ENCODE assay signal across 24 cellular contexts in the genomic region with DNA sequence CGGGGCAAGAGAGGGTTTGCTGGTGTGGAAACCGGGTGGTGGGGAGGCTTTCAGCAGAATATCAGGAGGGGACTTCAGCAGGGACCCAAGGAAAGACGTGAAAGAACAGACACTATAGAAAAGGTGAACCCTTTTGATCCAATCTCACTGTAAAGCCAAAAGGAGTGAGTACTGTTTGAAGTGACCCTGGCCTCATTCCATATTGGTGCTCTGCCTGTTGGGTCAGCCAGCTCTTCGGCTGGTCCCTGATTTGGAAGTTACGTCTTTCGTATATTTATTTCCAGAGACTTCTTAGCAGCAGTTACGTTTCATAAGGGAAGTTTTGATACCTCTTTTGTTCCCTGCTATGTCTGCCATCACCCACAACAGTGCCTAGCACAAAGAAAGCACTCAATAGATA. TPM values are rescaled to one million over a fixed set of nuclear protein-coding genes. Genes with fewer than 3 reads are reported as not detected.
DNase-seq lines count a peak whose midpoint lies in the region; ATAC-seq and TF ChIP-seq lines count a peak whose summit lies in the region.
"Had no signal": no experiment of that assay in that cellular context is flagged by ENCODE, and none has a peak within 500 bp of the region (broad histone marks: within the 10 kb centered on the region; RNA-seq: fewer than 3 reads in every experiment).

No MANE protein-coding gene starts in this region.

- H3K36me3 ChIP-seq in right atrium auricular region (no peaks in the 10 kb centered on the region), parathyroid adenoma (ENCODE audit: control insufficient read depth, insufficient read depth, low read length) (no peaks in the 10 kb centered on the region), uterus (no peaks in the 10 kb centered on the region)
- H3K36me3 ChIP-seq: HAP-1, spleen had no signal

- no peaks in the 10 kb centered on the region for H3K79me2 ChIP-seq in parathyroid adenoma

- no peak for TF ChIP-seq POLR2A in uterus (IDR thresholded peaks at IDR 0.05)

- no peaks in the 10 kb centered on the region for H3K9me3 ChIP-seq in right atrium auricular region
- H3K9me3 ChIP-seq in parathyroid adenoma (ENCODE audit: control insufficient read depth, low read length): no peaks in the 10 kb centered on the region
- H3K9me3 ChIP-seq in uterus: no peaks in the 10 kb centered on the region
- H3K9me3 ChIP-seq: HAP-1, spleen had no signal

- no peak for TF ChIP-seq CTCF in right atrium auricular region (IDR thresholded peaks at IDR 0.05)
- TF ChIP-seq CTCF in parathyroid adenoma (IDR thresholded peaks at IDR 0.05): no peak
- TF ChIP-seq CTCF in uterus (IDR thresholded peaks at IDR 0.05): no peak

- no peak overlapping the region for H3K4me2 ChIP-seq in parathyroid adenoma (ENCODE audit: low read length)

- ATAC-seq in Right ventricle myocardium inferior: peak; percentile 40
- peak; percentile 62 for ATAC-seq in left ventricle myocardium superior
- ATAC-seq in HG02763 (IDR thresholded peaks at IDR 0.05; ENCODE audit: unreplicated experiment): no peak
- no peak for ATAC-seq in GM19395 (IDR thresholded peaks at IDR 0.05; ENCODE audit: unreplicated experiment)
- ATAC-seq: stimulated activated effector memory CD8-positive, alpha-beta T cell treated with anti-CD3 and anti-CD28 coated beads, Interleukin-12 subunit alpha, Interleukin-12 subunit beta, amount 100 ng/mL, for 72 hours had no signal

- no peak overlapping the region for H3K4me3 ChIP-seq in right atrium auricular region
- no peak overlapping the region for H3K4me3 ChIP-seq in parathyroid adenoma (ENCODE audit: low read depth, low read length)
- no peak overlapping the region for H3K4me3 ChIP-seq in uterus
- H3K4me3 ChIP-seq: HAP-1, spleen had no signal

- H3K9ac ChIP-seq in parathyroid adenoma: no peak overlapping the region

- H2AFZ ChIP-seq in parathyroid adenoma: no peak overlapping the region

- intact Hi-C loops in Right ventricle myocardium inferior (cut with DNase I) (loop anchor here (2.0 to 5.0 kb wide), 3 partner anchors 41 to 286 kb away; a partner anchor contains a TSS), left ventricle myocardium superior (cut with micrococcal nuclease) (loop anchor here (5.0 to 10.0 kb wide), 2 partner anchors 141 to 294 kb away; no protein-coding TSS in a partner anchor), uterus (cut with DNase I; ENCODE audit: low total_unique reads) (loop anchor here (5.0 kb wide), 1 partner anchor 141 kb away; no protein-coding TSS in a partner anchor)

- H3K4me1 ChIP-seq in right atrium auricular region (peaks cover 0 to 23% of the 10 kb centered on the region in 2 donors), parathyroid adenoma (peaks cover 42% of the 10 kb centered on the region), uterus (no peaks in the 10 kb centered on the region)
- H3K4me1 ChIP-seq: HAP-1 had no signal

- H3K27me3 ChIP-seq in right atrium auricular region (no peaks in the 10 kb centered on the region), parathyroid adenoma (ENCODE audit: control insufficient read depth, insufficient read depth, low read length) (no peaks in the 10 kb centered on the region), uterus (no peaks in the 10 kb centered on the region)

- H3K27ac ChIP-seq in right atrium auricular region: peak overlapping the region in 1 of 2 donors; percentile 35
- H3K27ac ChIP-seq in parathyroid adenoma: peak overlapping the region; percentile 96
- H3K27ac ChIP-seq in uterus: peak overlapping the region; percentile 24 to 57
- H3K27ac ChIP-seq: 22Rv1, HL-60, spleen had no signal

- DNase-seq in Right ventricle myocardium inferior (ENCODE audit: missing footprints) (no peak), right atrium auricular region (ENCODE audit: low spot score) (no peak), left ventricle myocardium superior (no peak), uterus (no peak), SHP77 treated with DMSO at 0.1 percent for 48 hours (lab: John Stamatoyannopoulos, UW) (no peak)
- DNase-seq: activated naive CD4-positive, alpha-beta T cell treated with anti-CD3 and anti-CD28 coated beads, Interleukin-2, amount 10 ng/mL, durations not matched to agents 7 days and 5 days; caudate nucleus; CD4-positive, alpha-beta T cell; DMS 273 treated with DMSO at 0.1 percent for 48 hours; NCI-H1092; NCI-H187 treated with DMSO at 0.1 percent for 48 hours; NCI-H82; RPMI8226; spleen; stimulated activated CD4-positive, alpha-beta T cell treated with anti-CD3 and anti-CD28 coated beads, Interleukin-2, amount 100 ng/mL, for 48 hours; T-helper 9 cell had no signal

RNA-seq across cellular contexts. Expression of a gene that starts 21.9 kb away (rescaled TPM):
- total RNA-seq in Right ventricle myocardium inferior: 2.9 TPM
- total RNA-seq in right atrium auricular region: 1 to 10 TPM; 1.5 to 3.0 TPM
- total RNA-seq in left ventricle myocardium superior: 2.4 TPM
- total RNA-seq in uterus: 10 to 100 TPM in 1 of 4 donors, 1 to 10 TPM in 2, not detected in 1; 5.9 to 20.9 (median 7.2) TPM
- total RNA-seq: CD4-positive, alpha-beta T cell; pulmonary artery endothelial cell had no signal

RNA-seq across cellular contexts. Expression of a gene that starts 39.9 kb away (rescaled TPM):
- total RNA-seq in Right ventricle myocardium inferior: 38.4 TPM
- total RNA-seq in right atrium auricular region: 10 to 100 TPM; 19.7 to 23.3 TPM
- 32.5 TPM for total RNA-seq in left ventricle myocardium superior
- 10 to 100 TPM; 30.3 to 71.2 (median 42.3) TPM for total RNA-seq in uterus

RNA-seq across cellular contexts. Expression of a gene that starts 56.6 kb away (rescaled TPM):
- total RNA-seq in Right ventricle myocardium inferior (6.2 TPM), right atrium auricular region (10 to 100 TPM in 1 of 2 donors, 1 to 10 TPM in 1; 6.3 to 11.3 TPM), left ventricle myocardium superior (7.7 TPM), uterus (10 to 100 TPM in 3 of 4 donors, 1 to 10 TPM in 1; 1.5 to 17.4 (median 13.5) TPM)

Comparison
In these comparisons a context has a peak if more than half of its experiments do, and no peak if none do; other contexts are left out.
1. ATAC-seq: peak in Right ventricle myocardium inferior (single experiment) and left ventricle myocardium superior (single experiment); none in HG02763 (single experiment) and GM19395 (single experiment).